ENCODE assay signal across 10 cellular contexts in genomic region chr12:131604146-131604844, GRCh38.
DNase-seq lines count a peak whose midpoint lies in the region; ATAC-seq and TF ChIP-seq lines count a peak whose summit lies in the region.
"Had no signal": no experiment of that assay in that cellular context is flagged by ENCODE, and none has a peak within 500 bp of the region (broad histone marks: within the 10 kb centered on the region; RNA-seq: fewer than 3 reads in every experiment).

No MANE protein-coding gene starts in this region.

- peak overlapping the region; percentile 92 for H3K4me2 ChIP-seq in Loucy (ENCODE audit: low read depth, low read length, poor library complexity, severe bottlenecking)

- H3K4me3 Mint-ChIP-seq in activated T-cell treated with anti-CD3 and anti-CD28 coated beads, Interleukin-2, amount 50 U/mL, for 4 hours: peak overlapping the region; percentile 73
- H3K4me3 Mint-ChIP-seq in neural crest cell: no peak overlapping the region

- H3K27me3 Mint-ChIP-seq in activated T-cell treated with anti-CD3 and anti-CD28 coated beads, Interleukin-2, amount 50 U/mL, for 4 hours (ENCODE audit: low read depth): no peaks in the 10 kb centered on the region
- peaks cover 2% of the 10 kb centered on the region for H3K27me3 Mint-ChIP-seq in neural crest cell (ENCODE audit: low read depth)

- peak overlapping the region; percentile 95 for H3K27ac Mint-ChIP-seq in neural crest cell (ENCODE audit: unreplicated experiment)

- H3K9me2 ChIP-seq in Loucy (replicated peaks; ENCODE audit: low read depth, low read length): no peaks in the 10 kb centered on the region

- TF ChIP-seq CTCF in GM10266 (IDR thresholded peaks at IDR 0.05; ENCODE audit: control insufficient read depth, insufficient read depth, low read depth, missing control alignments) (no peak), Loucy (conservative IDR thresholded peaks at IDR 0.05; ENCODE audit: low read length) (no peak), neural crest cell (conservative IDR thresholded peaks at IDR 0.05) (no peak), adrenal gland (IDR thresholded peaks at IDR 0.05) (no peak)

- peak overlapping the region; percentile 82 for H3K9ac ChIP-seq in Loucy (ENCODE audit: low read depth, low read length, poor library complexity, severe bottlenecking)

- peaks cover 5% of the 10 kb centered on the region; the same call in 1 of the 2 replicates for H3F3A ChIP-seq in Loucy (ENCODE audit: low read depth)

- H3K79me2 ChIP-seq in Loucy (ENCODE audit: insufficient read depth, low read length): no peaks in the 10 kb centered on the region

- WGBS in adrenal gland, 4 donors: 26 to 36% (median 29%) methylated on average over 20 to 21 of the region's 21 CpGs

- DNase-seq in GM10266 (ENCODE audit: extremely low spot score) (peak; percentile 63), neural crest cell (ENCODE audit: low read depth, low spot score) (no peak), medulla oblongata (ENCODE audit: extremely low spot score) (no peak), adrenal gland (no peak), NCI-H2029 (lab: John Stamatoyannopoulos, UW) (no peak)
- peak; percentile 19 for DNase-seq in activated T-cell treated with anti-CD3 and anti-CD28 coated beads, Interleukin-2, amount 50 U/mL, for 4 hours
- DNase-seq: brain microvascular endothelial cell had no signal

- intact Hi-C loops in adrenal gland (cut with DNase I): no loop called here

- peak; percentile 32 to 39 for ATAC-seq in activated T-cell treated with anti-CD3 and anti-CD28 coated beads, Interleukin-2, amount 50 U/mL, for 4 hours
- ATAC-seq in HG03139 (IDR thresholded peaks at IDR 0.05; ENCODE audit: unreplicated experiment): no peak
- ATAC-seq: HCT116 had no signal

- no peak overlapping the region for H3K27ac ChIP-seq in adrenal gland
- H3K27ac ChIP-seq: brain microvascular endothelial cell had no signal

- H3K4me1 ChIP-seq in Loucy (ENCODE audit: insufficient read depth, low read length, poor library complexity, severe bottlenecking): peaks cover 49% of the 10 kb centered on the region
- H3K4me1 ChIP-seq in adrenal gland (replicated peaks in 1 of 2): no peaks in the 10 kb centered on the region

- H3K27me3 ChIP-seq in Loucy (ENCODE audit: insufficient read depth, low read length, poor library complexity, severe bottlenecking) (no peaks in the 10 kb centered on the region), adrenal gland (peaks cover 5% of the 10 kb centered on the region)

- H3K36me3 ChIP-seq in Loucy (ENCODE audit: insufficient read depth, low read length): no peaks in the 10 kb centered on the region
- H3K36me3 ChIP-seq in adrenal gland (replicated peaks in 1 of 2): no peaks in the 10 kb centered on the region
- H3K36me3 ChIP-seq: brain microvascular endothelial cell had no signal

- no peaks in the 10 kb centered on the region for H3K9me3 Mint-ChIP-seq in activated T-cell treated with anti-CD3 and anti-CD28 coated beads, Interleukin-2, amount 50 U/mL, for 4 hours
- peaks cover 2% of the 10 kb centered on the region for H3K9me3 Mint-ChIP-seq in neural crest cell

- H3K4me3 ChIP-seq in Loucy (ENCODE audit: low read length, poor library complexity, severe bottlenecking): peak overlapping the region; percentile 70
- no peak overlapping the region for H3K4me3 ChIP-seq in adrenal gland

- H3K36me3 Mint-ChIP-seq in activated T-cell treated with anti-CD3 and anti-CD28 coated beads, Interleukin-2, amount 50 U/mL, for 4 hours (ENCODE audit: insufficient read depth): no peaks in the 10 kb centered on the region
- no peaks in the 10 kb centered on the region for H3K36me3 Mint-ChIP-seq in neural crest cell (ENCODE audit: low read depth)

- H3K9me3 ChIP-seq in Loucy (ENCODE audit: insufficient read depth, low read depth, low read length) (no peaks in the 10 kb centered on the region), adrenal gland (replicated peaks in 1 of 3) (no peaks in the 10 kb centered on the region)

- H4K20me1 ChIP-seq in Loucy (ENCODE audit: insufficient read depth, low read length, poor library complexity, severe bottlenecking): no peaks in the 10 kb centered on the region

- peak overlapping the region; percentile 52; the same call in 1 of the 2 replicates for H2AFZ ChIP-seq in Loucy (ENCODE audit: low read length)

- no peak for TF ChIP-seq POLR2A in adrenal gland (IDR thresholded peaks at IDR 0.05)

- peaks cover 68% of the 10 kb centered on the region for H3K4me1 Mint-ChIP-seq in activated T-cell treated with anti-CD3 and anti-CD28 coated beads, Interleukin-2, amount 50 U/mL, for 4 hours (ENCODE audit: low read depth)
- peaks cover 53% of the 10 kb centered on the region for H3K4me1 Mint-ChIP-seq in neural crest cell

Comparison
In these comparisons a context has a peak if more than half of its experiments do, and no peak if none do; other contexts are left out.
1. DNase-seq: peak in GM10266 (single experiment) and activated T-cell treated with anti-CD3 and anti-CD28 coated beads, Interleukin-2, amount 50 U/mL, for 4 hours (single experiment); none in neural crest cell (single experiment), medulla oblongata (single experiment), adrenal gland (0 of 7) and NCI-H2029 (single experiment).